In the genomic region with DNA sequence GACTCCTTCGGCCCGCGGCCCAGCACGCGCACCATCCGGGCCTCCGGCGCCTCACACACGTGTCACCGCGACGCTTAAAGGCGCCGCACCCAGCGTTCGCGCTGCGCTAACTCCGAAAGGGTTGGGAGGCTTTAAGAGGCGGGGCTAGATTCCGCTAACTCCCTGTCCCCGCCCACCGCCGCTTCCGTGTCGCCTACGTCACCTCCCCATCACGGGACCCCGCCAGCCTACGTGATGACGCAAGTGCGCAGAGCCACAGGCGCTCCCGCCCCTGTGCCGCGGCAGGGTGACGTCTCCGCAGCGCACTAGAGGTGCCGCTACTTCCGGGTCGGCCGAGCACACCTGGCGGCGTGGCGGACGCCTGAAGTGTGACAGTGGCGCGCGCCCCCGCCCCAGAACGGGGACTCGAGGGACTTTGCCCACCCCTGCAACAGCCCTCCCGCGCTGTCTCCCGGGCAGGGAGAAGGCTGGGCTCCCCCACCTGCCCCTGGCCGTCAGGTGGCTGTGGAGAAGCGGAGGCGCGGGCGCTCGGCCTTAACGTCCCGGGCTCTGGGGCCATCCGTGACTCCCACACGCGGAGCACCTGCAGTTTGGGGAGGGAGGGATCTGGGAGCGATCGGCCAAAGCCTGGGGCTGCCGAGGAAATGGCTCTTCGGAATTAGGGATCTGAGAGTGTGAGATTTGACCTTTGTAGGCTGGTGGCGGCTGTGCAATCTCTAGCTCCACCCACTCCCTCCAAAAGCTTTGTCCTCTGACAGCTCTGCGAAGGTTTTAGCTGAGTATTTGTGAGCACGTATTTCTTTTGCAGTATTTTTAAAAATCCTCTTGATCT, we compare ENCODE assay signal across 8 cellular contexts. TPM values are rescaled to one million over a fixed set of nuclear protein-coding genes. Genes with fewer than 3 reads are reported as not detected.
DNase-seq lines count a peak whose midpoint lies in the region; ATAC-seq and TF ChIP-seq lines count a peak whose summit lies in the region.

Gene USP36, minus strand, starts transcription at position 35 of the 832 bp plus-strand sequence. CDS start 4,451 bp downstream, outside the sequence.

- peak within 1 kb of the TSS; percentile 92 for H3K27ac ChIP-seq in ACC112 (ENCODE audit: low read depth, low read length)
- peak within 1 kb of the TSS; percentile 98 for H3K27ac ChIP-seq in VCaP
- peak within 1 kb of the TSS; percentile 99 to 100 for H3K27ac ChIP-seq in breast epithelium
- H3K27ac ChIP-seq in skin epidermis, result peak within 1 kb of the TSS; percentile 90 to 100 (median 98)

- H3K4me1 ChIP-seq in ACC112 (ENCODE audit: control insufficient read depth, insufficient read depth, low read length, unreplicated experiment) (peaks cover 26% of the 10 kb centered on the region), breast epithelium (peaks cover 0 to 6% of the 10 kb centered on the region in 2 donors)

- peaks cover 41% of the 10 kb centered on the region for H3K79me2 ChIP-seq in ACC112 (ENCODE audit: control insufficient read depth, insufficient read depth, low read length, unreplicated experiment)

- H3K36me3 ChIP-seq in ACC112 (ENCODE audit: insufficient read depth, low read length) (peaks cover 14% of the 10 kb centered on the region), breast epithelium (no peaks in the 10 kb centered on the region)

- peak within 1 kb of the TSS; percentile 88 for H2AFZ ChIP-seq in ACC112 (ENCODE audit: low read length, unreplicated experiment)

- H3K27me3 ChIP-seq in ACC112 (ENCODE audit: insufficient read depth, low read length) (no peaks in the 10 kb centered on the region), breast epithelium (no peaks in the 10 kb centered on the region)

- H3K4me3 ChIP-seq in ACC112 (ENCODE audit: low read depth, low read length) (peak within 1 kb of the TSS; percentile 96), breast epithelium (peak within 1 kb of the TSS; percentile 90 to 98 (median 95)), iPS-18c (ENCODE audit: insufficient read depth, low read depth, low read length) (peak within 1 kb of the TSS; percentile 94), skin epidermis (peak within 1 kb of the TSS; percentile 72 to 99 (median 86))

- no peaks in the 10 kb centered on the region for H3K9me3 ChIP-seq in breast epithelium
- H3K9me3 ChIP-seq in iPS-18c (ENCODE audit: control insufficient read depth, insufficient read depth, low read length), result peaks cover 2% of the 10 kb centered on the region

- intact Hi-C loops in breast epithelium (cut with DNase I; ENCODE audit: low total_unique reads), result no loop called here

- DNase-seq in NCI-H2196 treated with DMSO at 0.1 percent for 48 hours (lab: John Stamatoyannopoulos, UW; ENCODE audit: unreplicated experiment) (peak; percentile 100), breast epithelium (ENCODE audit: low spot score in 2 of 2) (peak; percentile 99 to 100)

- TF ChIP-seq CTCF in VCaP (conservative IDR thresholded peaks at IDR 0.05) (peak; percentile 20), breast epithelium (IDR thresholded peaks at IDR 0.05) (peak in 2 of 3 donors; percentile 34 to 53)

- TF ChIP-seq POLR2A in breast epithelium (IDR thresholded peaks at IDR 0.05), result peak; percentile 90

- ATAC-seq in GM18870 (IDR thresholded peaks at IDR 0.05; ENCODE audit: unreplicated experiment) (peak; percentile 83), HG03135 (IDR thresholded peaks at IDR 0.05; ENCODE audit: unreplicated experiment) (peak; percentile 82)

RNA-seq across cellular contexts. Expression of gene USP36, which starts in this region (rescaled TPM):
- 10 to 100 TPM; 50.2 to 58.8 (median 55.4) TPM for total RNA-seq in breast epithelium

Comparison
In these comparisons a context has a peak if more than half of its experiments do, and no peak if none do; other contexts are left out.
1. Peak in every context shown above with its lines: DNase-seq, ATAC-seq, H3K4me3 ChIP-seq and H3K27ac ChIP-seq.